1 cellular context compared by ENCODE assay signal in the genomic region with DNA sequence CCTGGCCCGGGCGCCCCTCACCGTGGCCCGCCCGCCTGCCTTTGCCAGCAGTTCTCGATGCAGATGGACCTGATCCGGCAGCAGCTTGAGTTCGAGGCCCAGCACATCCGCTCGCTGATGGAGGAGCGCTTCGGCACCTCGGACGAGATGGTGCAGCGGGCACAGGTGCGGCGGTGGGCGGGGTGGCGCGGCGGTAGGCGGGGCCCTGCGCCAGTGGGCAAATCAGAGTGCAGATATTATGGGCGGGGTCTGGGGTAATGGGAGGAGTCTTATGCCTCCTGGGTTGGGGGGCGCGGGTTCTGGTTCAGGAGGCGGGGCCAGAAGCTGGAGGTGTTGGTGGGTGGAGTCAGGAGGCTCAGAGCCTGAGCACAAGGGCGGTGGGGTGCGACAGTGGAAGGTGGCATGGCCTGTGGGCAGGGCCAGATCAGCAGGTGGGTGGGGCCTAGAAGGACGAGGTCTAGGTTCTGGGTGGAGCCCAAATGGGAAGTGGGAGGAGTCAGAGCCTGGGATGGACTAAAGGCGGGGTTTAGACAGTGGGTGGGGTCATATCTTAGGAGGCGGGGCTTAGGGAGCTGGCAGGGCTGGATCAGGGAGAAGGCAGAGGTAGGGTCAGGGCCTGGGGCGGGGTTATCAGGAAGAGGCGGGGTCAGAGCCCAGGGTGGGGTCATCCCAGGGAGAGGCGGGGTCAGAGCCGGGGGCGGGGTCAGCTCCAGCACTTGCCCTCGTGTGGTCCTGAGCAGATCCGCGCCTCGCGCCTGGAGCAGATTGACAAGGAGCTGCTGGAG.
TF ChIP-seq lines count a peak whose summit lies in the region.

No MANE protein-coding gene starts in this region.

TF ChIP-seq in endothelial cell of umbilical vein, 7 proteins besides CTCF, POLR2A, EP300 and RAD21 (continued from another document):
- no peak for TF ChIP-seq POLR2AphosphoS5 (IDR thresholded peaks at IDR 0.05; ENCODE audit: insufficient read depth, low read depth, low read length)
- TF ChIP-seq GATA2 (IDR thresholded peaks at IDR 0.05; ENCODE audit: insufficient read depth, insufficient read length, low read depth, low read length) = no peak
